20 cellular contexts compared by ENCODE assay signal in genomic region chr6:143215785-143216184, GRCh38.
"Had no signal": no experiment of that assay in that cellular context is flagged by ENCODE, and none has a peak within 500 bp of the region (broad histone marks: within the 10 kb centered on the region; RNA-seq: fewer than 3 reads in every experiment).

No MANE protein-coding gene starts in this region.

- H3K9me3 ChIP-seq: SJSA1 had no signal

- DNase-seq: Karpas-422, KBM-7, MM.1S, NCI-H1092 treated with DMSO at 0.1 percent for 48 hours, NCI-H1436, NCI-H187, NCI-H2029, NCI-H2081 treated with DMSO at 0.1 percent for 48 hours, NCI-H2171, NCI-H226, NCI-H446, NCI-H510A, NCI-H524 treated with DMSO at 0.1 percent for 48 hours, NCI-H69, NCI-H774, SHP77 treated with DMSO at 0.1 percent for 48 hours had no signal

- H3K36me3 ChIP-seq: SJSA1 had no signal

- H3K27me3 ChIP-seq: SJSA1 had no signal

- H3K4me3 ChIP-seq: SJSA1, SK-N-MC had no signal

- ATAC-seq: Panc1 had no signal

- H3K4me1 ChIP-seq: SJSA1 had no signal

- H3K27ac ChIP-seq: RWPE1, SJSA1, SK-N-MC had no signal
